27 cellular contexts compared by ENCODE assay signal in genomic region chr2:75042823-75043222, GRCh38.
"Had no signal": no experiment of that assay in that cellular context is flagged by ENCODE, and none has a peak within 500 bp of the region (broad histone marks: within the 10 kb centered on the region; RNA-seq: fewer than 3 reads in every experiment).

No MANE protein-coding gene starts in this region.

- H3K9me3 ChIP-seq: ovary, right lobe of liver, sigmoid colon, stomach, suprapubic skin, testis, tibial artery, transverse colon, upper lobe of right lung, uterus had no signal

- ATAC-seq: naive thymus-derived CD8-positive, alpha-beta T cell; natural killer cell treated with Interleukin-12 subunit alpha and Interleukin-12 subunit beta and Interleukin-15 and Interleukin-18, amount 100 ng/mL, for 72 hours; right lobe of liver; stimulated activated effector memory CD8-positive, alpha-beta T cell treated with anti-CD3 and anti-CD28 coated beads, Interleukin-12 subunit alpha, Interleukin-12 subunit beta, amount 100 ng/mL, for 72 hours; stimulated activated naive B cell treated with anti-CD40 and anti-IgM and Interleukin-4, amounts not matched to agents 10 μg/mL and 1 μg/mL and 100 μg/mL, for 72 hours; upper lobe of right lung had no signal

- H3K27ac ChIP-seq: neural progenitor cell, ovary, parathyroid adenoma, right lobe of liver, suprapubic skin, transverse colon, upper lobe of right lung had no signal

- DNase-seq: naive B cell; naive thymus-derived CD8-positive, alpha-beta T cell; occipital lobe; ovary; posterior cingulate gyrus; right cardiac atrium; right lobe of liver; sigmoid colon; small intestine; stimulated activated CD4-positive, alpha-beta T cell treated with anti-CD3 and anti-CD28 coated beads, Interleukin-15, amount 100 ng/mL, for 24 hours; stimulated activated CD4-positive, alpha-beta T cell treated with anti-CD3 and anti-CD28 coated beads, Interleukin-2, amount 100 ng/mL, for 24 hours; stimulated activated CD4-positive, alpha-beta T cell treated with anti-CD3 and anti-CD28 coated beads, Interleukin-2, amount 100 ng/mL, for 48 hours; stimulated activated CD4-positive, alpha-beta T cell treated with anti-CD3 and anti-CD28 coated beads, Interleukin-4, amount 100 ng/mL, for 24 hours; stimulated activated naive B cell treated with anti-CD40 and anti-IgM and Interleukin-4, amounts not matched to agents 10 μg/mL and 1 μg/mL and 100 μg/mL, for 72 hours; stimulated activated naive CD4-positive, alpha-beta T cell treated with Interleukin-2 at 50 U/mL for 16 hours; stomach; substantia nigra; testis; tibial artery; transverse colon; upper lobe of right lung; uterus had no signal

- H3K4me3 ChIP-seq: neural progenitor cell, ovary, right lobe of liver, sigmoid colon, stomach, suprapubic skin, testis, tibial artery, transverse colon, upper lobe of right lung, uterus had no signal

- H3K27me3 ChIP-seq: neural progenitor cell, ovary, right lobe of liver, sigmoid colon, stomach, suprapubic skin, testis, tibial artery, transverse colon, upper lobe of right lung, uterus had no signal

- H3K4me1 ChIP-seq: neural progenitor cell, parathyroid adenoma, right lobe of liver had no signal

- H3K36me3 ChIP-seq: neural progenitor cell, ovary, right lobe of liver, sigmoid colon, stomach, suprapubic skin, tibial artery, transverse colon, upper lobe of right lung, uterus had no signal
